In the genomic region with DNA sequence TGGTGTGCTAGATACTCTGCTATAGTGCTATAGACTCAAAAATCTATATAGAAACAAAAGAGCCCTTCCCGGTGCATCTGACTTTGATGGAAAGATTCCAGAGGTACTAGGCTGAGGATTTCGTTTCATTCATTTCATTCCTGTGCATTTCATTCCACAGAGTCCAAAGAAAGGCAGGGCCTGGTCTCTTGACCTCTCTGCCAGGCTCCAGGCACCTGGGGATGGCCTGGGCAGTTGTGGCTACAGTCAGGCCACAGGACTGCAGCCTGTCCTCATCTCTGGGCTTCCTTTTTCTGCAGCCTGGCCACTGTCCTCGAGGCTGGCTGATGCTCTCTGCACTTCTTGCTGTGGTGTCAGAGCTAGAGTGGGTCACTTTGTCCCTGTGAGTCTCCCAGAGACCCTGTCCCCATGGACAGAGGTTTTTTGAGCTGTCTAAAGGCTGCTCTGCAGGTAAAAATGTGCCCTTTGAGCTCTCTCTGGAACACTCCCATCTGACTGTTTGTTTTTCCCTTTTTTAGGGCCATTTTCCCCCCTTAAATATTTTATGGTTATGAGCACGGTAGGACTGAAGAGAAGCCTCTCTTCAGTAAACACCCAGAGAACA, we compare ENCODE assay signal across 21 cellular contexts. TPM values are rescaled to one million over a fixed set of nuclear protein-coding genes. Genes with fewer than 3 reads are reported as not detected.
A peak's percentile ranks its signal among the peaks of the same experiment; 100 is the strongest.
DNase-seq lines count a peak whose midpoint lies in the region; ATAC-seq, FAIRE-seq and TF ChIP-seq lines count a peak whose summit lies in the region.
"Had no signal": no experiment of that assay in that cellular context is flagged by ENCODE, and none has a peak within 500 bp of the region (broad histone marks: within the 10 kb centered on the region; RNA-seq: fewer than 3 reads in every experiment).

No MANE protein-coding gene starts in this region.

- H3K4me3 Mint-ChIP-seq in endodermal cell, result no peak overlapping the region
- H3K4me3 Mint-ChIP-seq: B cell had no signal

- peaks cover 7% of the 10 kb centered on the region for H3K4me1 Mint-ChIP-seq in endodermal cell

- no TSS peak for BruUV-seq in HepG2 (replicated peaks; lab: Mats Ljungman, UMichigan)
- BruUV-seq in mammary epithelial cell (replicated peaks; lab: Mats Ljungman, UMichigan), result no TSS peak

- TF ChIP-seq RAD21 in HepG2 (CRISPR knock-in tag; IDR thresholded peaks at IDR 0.05), result no peak

- in situ Hi-C loops in HepG2 (cut with HindIII; ENCODE audit: extremely low pct_ligation_motif_present, low pct_unique_long_range_greater_than_20kb) (loop anchor here (10.0 kb wide), 1 partner anchor 257 kb away; no protein-coding TSS in a partner anchor), mammary epithelial cell (cut with MboI; ENCODE audit: low sequenced_read_pairs in 2 of 2) (no loop called here)

- H3K9me3 ChIP-seq in HepG2 (ENCODE audit: low read length) (no peaks in the 10 kb centered on the region), right lobe of liver (no peaks in the 10 kb centered on the region), endodermal cell (ENCODE audit: control insufficient read depth, low read length) (no peaks in the 10 kb centered on the region), mammary epithelial cell (replicated peaks; ENCODE audit: insufficient read depth, low read length) (no peaks in the 10 kb centered on the region)
- H3K9me3 ChIP-seq: A549, SJCRH30 had no signal

- peak overlapping the region; percentile 42 for H3K27ac ChIP-seq in HepG2 (ENCODE audit: extremely low read length, insufficient read depth, low read length)
- H3K27ac ChIP-seq in right lobe of liver, result no peak overlapping the region
- H3K27ac ChIP-seq in endodermal cell (ENCODE audit: low read depth, low read length), result no peak overlapping the region
- no peak overlapping the region for H3K27ac ChIP-seq in mammary epithelial cell (ENCODE audit: insufficient read depth, low read depth, low read length)
- H3K27ac ChIP-seq: A549, KMS-11, SJCRH30 had no signal

- intact Hi-C loops in HepG2 (cut with micrococcal nuclease; ENCODE audit: unreplicated experiment) (loop anchor here (10.0 kb wide), 1 partner anchor 127 kb away; no protein-coding TSS in a partner anchor), right lobe of liver (cut with DNase I) (no loop called here), mammary epithelial cell (cut with micrococcal nuclease) (no loop called here)

- peak; percentile 41 for DNase-seq in HepG2 (ENCODE audit: low spot score)
- DNase-seq in right lobe of liver, result no peak
- DNase-seq in endodermal cell, result peak; percentile 40
- peak; percentile 37 for DNase-seq in myocyte (ENCODE audit: low read depth)
- DNase-seq in mammary epithelial cell, result no peak
- DNase-seq in NCI-H2029 (lab: John Stamatoyannopoulos, UW), result no peak
- DNase-seq: DMS79, IMR-90, MV-4-11, NCI-H1105 treated with DMSO at 0.1 percent for 48 hours, NCI-H2081, NCI-H446, NCI-H526, OCI-M1, SJCRH30 had no signal

- CTCF ChIA-PET in HepG2 (lab: Yijun Ruan, JAX; ENCODE audit: low intra/inter-chr PET ratio, low total read pairs) (no interaction called here), mammary epithelial cell (lab: Charles Lee; ENCODE audit: low non-redundant PET) (no interaction called here)

- no peaks in the 10 kb centered on the region for H4K20me1 ChIP-seq in HepG2 (ENCODE audit: insufficient read depth, low read length)
- no peaks in the 10 kb centered on the region for H4K20me1 ChIP-seq in mammary epithelial cell (ENCODE audit: insufficient read depth, low read length)

- H2AFZ ChIP-seq in HepG2 (ENCODE audit: low read length) (no peak overlapping the region), mammary epithelial cell (ENCODE audit: low read depth, low read length) (no peak overlapping the region)

- H3K4me3 ChIP-seq in HepG2 (replicated peaks in 1 of 3; ENCODE audit: insufficient read depth in 1 of 3, low read depth in 2 of 3, low read length in 3 of 3), result peak overlapping the region in 1 of 3 experiments; percentile 24; a peak in 1 of 6 replicates
- H3K4me3 ChIP-seq in right lobe of liver, result no peak overlapping the region
- no peak overlapping the region for H3K4me3 ChIP-seq in endodermal cell (ENCODE audit: low read length)
- H3K4me3 ChIP-seq in mammary epithelial cell (replicated peaks in 1 of 3; ENCODE audit: insufficient read depth in 1 of 3, low read depth in 2 of 3, low read length in 3 of 3), result no peak overlapping the region
- H3K4me3 ChIP-seq: A549, SJCRH30 had no signal

- peaks cover 87% of the 10 kb centered on the region for H3K27me3 Mint-ChIP-seq in endodermal cell (ENCODE audit: insufficient read depth)

- TF ChIP-seq CTCF in HepG2 (CRISPR knock-in tag; IDR thresholded peaks at IDR 0.05) (no peak), right lobe of liver (IDR thresholded peaks at IDR 0.05) (no peak), endodermal cell (conservative IDR thresholded peaks at IDR 0.05) (no peak), mammary epithelial cell (conservative IDR thresholded peaks at IDR 0.05 in 1 of 2, IDR thresholded peaks at IDR 0.05 in 1 of 2; ENCODE audit: extremely low read depth in 1 of 2, insufficient read depth in 1 of 2, low read depth in 1 of 2, low read length in 2 of 2) (no peak)

- TF ChIP-seq POLR2A in HepG2 (IDR thresholded peaks at IDR 0.05; ENCODE audit: insufficient read depth in 1 of 2, low read depth in 2 of 2, low read length in 2 of 2), result no peak
- TF ChIP-seq POLR2A in right lobe of liver (IDR thresholded peaks at IDR 0.05), result no peak

- H3K79me2 ChIP-seq in HepG2 (ENCODE audit: insufficient read depth, low read length), result no peaks in the 10 kb centered on the region
- peaks cover 17% of the 10 kb centered on the region for H3K79me2 ChIP-seq in mammary epithelial cell (ENCODE audit: insufficient read depth, low read length)

- H3K27me3 ChIP-seq in HepG2 (ENCODE audit: control insufficient read depth in 1 of 2, insufficient read depth in 2 of 2, low read length in 2 of 2), result peaks cover 0 to 17% of the 10 kb centered on the region in 2 experiments; a peak in 3 of 5 replicates
- H3K27me3 ChIP-seq in right lobe of liver, result no peaks in the 10 kb centered on the region
- peaks cover 87% of the 10 kb centered on the region for H3K27me3 ChIP-seq in endodermal cell (ENCODE audit: control insufficient read depth, insufficient read depth, low read length, poor library complexity, severe bottlenecking)
- H3K27me3 ChIP-seq in mammary epithelial cell (ENCODE audit: insufficient read depth, low read length), result no peaks in the 10 kb centered on the region

- H3K36me3 Mint-ChIP-seq in endodermal cell (ENCODE audit: low read depth), result no peaks in the 10 kb centered on the region

- WGBS in HepG2 (ENCODE audit: low lambda C conversion rate), result 0% methylated on average over 4 of the region's 4 CpGs
- WGBS in right lobe of liver (ENCODE audit: insufficient coverage, low coverage, low lambda C conversion rate, missing lambda C conversion rate), result 41% methylated on average over 4 of the region's 4 CpGs
- WGBS in endodermal cell (ENCODE audit: insufficient coverage in 1 of 2, insufficient read length in 1 of 2), 2 experiments, result 70 to 86% methylated on average over 3 to 4 of the region's 4 CpGs
- WGBS in mammary epithelial cell (ENCODE audit: low coverage, missing lambda C conversion rate), result 62% methylated on average over 4 of the region's 4 CpGs

- TF ChIP-seq EP300 in HepG2 (IDR thresholded peaks at IDR 0.05; ENCODE audit: low read depth in 2 of 2, low read length in 2 of 2), result no peak
- no peak for TF ChIP-seq EP300 in HepG2 (CRISPR knock-in tag; IDR thresholded peaks at IDR 0.05; ENCODE audit: borderline replicate concordance)

- peak overlapping the region; percentile 52 for H3K4me2 ChIP-seq in HepG2 (ENCODE audit: low read depth, low read length)
- H3K4me2 ChIP-seq in mammary epithelial cell (ENCODE audit: insufficient read depth, low read depth, low read length), result no peak overlapping the region
- H3K4me2 ChIP-seq: A549, KMS-11 had no signal

- ATAC-seq in HepG2, result peak; percentile 53
- ATAC-seq in right lobe of liver, result no peak
- ATAC-seq in HG03025 (IDR thresholded peaks at IDR 0.05; ENCODE audit: low FRiP score, unreplicated experiment), result no peak
- ATAC-seq: A549 had no signal

- dilution Hi-C loops in mammary epithelial cell (cut with HindIII; ENCODE audit: low sequenced_read_pairs), result no loop called here

- POLR2A ChIA-PET in HepG2 (lab: Yijun Ruan, JAX), result no interaction called here

- no peak overlapping the region for H3K27ac Mint-ChIP-seq in endodermal cell
- H3K27ac Mint-ChIP-seq: B cell, CD14-positive monocyte had no signal

- no peaks in the 10 kb centered on the region for H3K36me3 ChIP-seq in HepG2 (replicated peaks in 1 of 2; ENCODE audit: control insufficient read depth in 1 of 2, insufficient read depth in 2 of 2, low read length in 2 of 2)
- no peaks in the 10 kb centered on the region for H3K36me3 ChIP-seq in right lobe of liver
- no peaks in the 10 kb centered on the region for H3K36me3 ChIP-seq in endodermal cell (ENCODE audit: control insufficient read depth, insufficient read depth, low read length)
- H3K36me3 ChIP-seq in mammary epithelial cell (ENCODE audit: insufficient read depth, low read length), result no peaks in the 10 kb centered on the region
- H3K36me3 ChIP-seq: SJCRH30 had no signal

- FAIRE-seq in HepG2 (lab: Jason Lieb, UNC), result peak; percentile 55
- FAIRE-seq: A549, RCC 7860 had no signal

- H3K9ac ChIP-seq in HepG2 (ENCODE audit: insufficient read depth, low read depth, low read length) (0 out of 2 replicates have a peak overlapping the region, but pooled peaks have one; percentile 13), endodermal cell (ENCODE audit: extremely low read depth, low read length, poor library complexity, severe bottlenecking) (no peak overlapping the region), mammary epithelial cell (ENCODE audit: insufficient read depth, low read length) (no peak overlapping the region)
- H3K9ac ChIP-seq: KMS-11 had no signal

- H3K4me1 ChIP-seq in HepG2 (ENCODE audit: insufficient read depth, low read length) (peaks cover 73% of the 10 kb centered on the region), right lobe of liver (peaks cover 0 to 6% (median 0%) of the 10 kb centered on the region in 4 donors), endodermal cell (ENCODE audit: control insufficient read depth, insufficient read depth, low read length) (no peaks in the 10 kb centered on the region), mammary epithelial cell (ENCODE audit: insufficient read depth, low read length) (peaks cover 29% of the 10 kb centered on the region)
- H3K4me1 ChIP-seq: SJCRH30 had no signal

- no peaks in the 10 kb centered on the region for H3K9me3 Mint-ChIP-seq in endodermal cell

RNA-seq across cellular contexts. Expression of gene VDR, which starts 3.2 kb away (rescaled TPM):
- total RNA-seq in HepG2 (2016; rRNA removed; fragmentation: Illumina TruSeq; extraction: Trizol) (0.21 and 0.33 TPM in 2 replicates), right lobe of liver (1 to 10 TPM in 1 of 6 experiments, under 1 TPM in 5; 0.18 to 1.2 (median 0.39) TPM), endodermal cell (under 1 TPM in 1 of 2 donors, not detected in 1; 0.04 TPM), myocyte (17.6 and 22.1 TPM in 2 replicates), mammary epithelial cell (10 to 100 TPM; 71.8 to 89.5 TPM)
- 0.09 TPM in 1 of 2 replicates, not detected in the other for total RNA-seq in HepG2 (2016; cell fraction: cytosol; rRNA removed; fragmentation: Illumina TruSeq; extraction: Trizol; ENCODE audit: low read depth)
- total RNA-seq in HepG2 (2016; cell fraction: insoluble cytoplasmic fraction; rRNA removed; fragmentation: Illumina TruSeq; extraction: Trizol), result 0.40 and 0.52 TPM in 2 replicates
- total RNA-seq in HepG2 (2016; cell fraction: membrane; rRNA removed; fragmentation: Illumina TruSeq; extraction: Trizol), result 0.14 and 0.22 TPM in 2 replicates
- total RNA-seq in HepG2 (2016; cell fraction: nucleus; rRNA removed; fragmentation: Illumina TruSeq; extraction: Trizol), result 0.16 and 0.25 TPM in 2 replicates
- polyA plus RNA-seq in HepG2 (2011; rRNA removed) (0.08 and 0.13 TPM in 2 replicates), mammary epithelial cell (105 TPM)
- polyA plus RNA-seq in HepG2 (2011; cell fraction: cytosol; rRNA removed), result 0.04 and 0.09 TPM in 2 replicates
- 0.10 and 0.21 TPM in 2 replicates for polyA plus RNA-seq in HepG2 (2011; cell fraction: nucleus; rRNA removed)
- polyA plus RNA-seq in HepG2 (2012), result 0.08 and 0.35 TPM in 2 replicates
- polyA plus RNA-seq in HepG2 (2016; cell fraction: cytosol; fragmentation: Illumina TruSeq; extraction: Trizol; ENCODE audit: low read depth), result not detected in 2 replicates
- 0.24 and 0.36 TPM in 2 replicates for polyA plus RNA-seq in HepG2 (2016; cell fraction: insoluble cytoplasmic fraction; fragmentation: Illumina TruSeq; extraction: Trizol; ENCODE audit: low read depth)
- 0.03 and 0.12 TPM in 2 replicates for polyA plus RNA-seq in HepG2 (2016; cell fraction: membrane; fragmentation: Illumina TruSeq; extraction: Trizol; ENCODE audit: low read depth)
- 0.48 and 0.64 TPM in 2 replicates for polyA plus RNA-seq in HepG2 (2016; cell fraction: nucleus; fragmentation: Illumina TruSeq; extraction: Trizol; ENCODE audit: insufficient read depth, low read depth)
- 0.16 and 12.3 TPM in 2 replicates for polyA minus RNA-seq in HepG2 (2011; rRNA and poly(A)+ RNA removed; ENCODE audit: low replicate concordance)
- not detected in 2 replicates for polyA minus RNA-seq in HepG2 (2011; cell fraction: cytosol; rRNA and poly(A)+ RNA removed)
- polyA minus RNA-seq in HepG2 (2011; cell fraction: nucleus; rRNA and poly(A)+ RNA removed), result 0.13 and 0.25 TPM in 2 replicates
- not detected for polyA plus RNA-seq in endodermal cell (2013, experiment 1 of 2)
- not detected for polyA plus RNA-seq in endodermal cell (2013, experiment 2 of 2)
- 71.5 TPM for polyA plus RNA-seq in myocyte (2012)
- polyA minus RNA-seq in mammary epithelial cell, result 129 TPM

RNA-seq across cellular contexts. Expression of gene TMEM106C, which starts 55.4 kb away (rescaled TPM):
- 132 and 134 TPM in 2 replicates for total RNA-seq in HepG2 (2016; rRNA removed; fragmentation: Illumina TruSeq; extraction: Trizol)
- total RNA-seq in HepG2 (2016; cell fraction: cytosol; rRNA removed; fragmentation: Illumina TruSeq; extraction: Trizol; ENCODE audit: low read depth), result 140 and 199 TPM in 2 replicates
- 131 and 142 TPM in 2 replicates for total RNA-seq in HepG2 (2016; cell fraction: insoluble cytoplasmic fraction; rRNA removed; fragmentation: Illumina TruSeq; extraction: Trizol)
- total RNA-seq in HepG2 (2016; cell fraction: membrane; rRNA removed; fragmentation: Illumina TruSeq; extraction: Trizol), result 222 and 263 TPM in 2 replicates
- 69.5 and 82.9 TPM in 2 replicates for total RNA-seq in HepG2 (2016; cell fraction: nucleus; rRNA removed; fragmentation: Illumina TruSeq; extraction: Trizol)
- 191 and 192 TPM in 2 replicates for polyA plus RNA-seq in HepG2 (2011; rRNA removed)
- 141 and 173 TPM in 2 replicates for polyA plus RNA-seq in HepG2 (2011; cell fraction: cytosol; rRNA removed)
- 103 and 125 TPM in 2 replicates for polyA plus RNA-seq in HepG2 (2011; cell fraction: nucleus; rRNA removed)
- 67.2 and 83.0 TPM in 2 replicates for polyA plus RNA-seq in HepG2 (2012)
- 208 and 285 TPM in 2 replicates for polyA plus RNA-seq in HepG2 (2016; cell fraction: cytosol; fragmentation: Illumina TruSeq; extraction: Trizol; ENCODE audit: low read depth)
- polyA plus RNA-seq in HepG2 (2016; cell fraction: insoluble cytoplasmic fraction; fragmentation: Illumina TruSeq; extraction: Trizol; ENCODE audit: low read depth), result 129 and 148 TPM in 2 replicates
- polyA plus RNA-seq in HepG2 (2016; cell fraction: membrane; fragmentation: Illumina TruSeq; extraction: Trizol; ENCODE audit: low read depth), result 221 and 275 TPM in 2 replicates
- 107 and 122 TPM in 2 replicates for polyA plus RNA-seq in HepG2 (2016; cell fraction: nucleus; fragmentation: Illumina TruSeq; extraction: Trizol; ENCODE audit: insufficient read depth, low read depth)
- 179 and 1,095 TPM in 2 replicates for polyA minus RNA-seq in HepG2 (2011; rRNA and poly(A)+ RNA removed; ENCODE audit: low replicate concordance)
- polyA minus RNA-seq in HepG2 (2011; cell fraction: cytosol; rRNA and poly(A)+ RNA removed), result 43.2 and 44.5 TPM in 2 replicates
- polyA minus RNA-seq in HepG2 (2011; cell fraction: nucleus; rRNA and poly(A)+ RNA removed), result 81.1 and 92.5 TPM in 2 replicates
- 10 to 100 TPM; 13.8 to 55.6 (median 34.7) TPM for total RNA-seq in right lobe of liver
- 10 to 100 TPM; 17.3 to 61.6 TPM for total RNA-seq in endodermal cell
- 120 TPM for polyA plus RNA-seq in endodermal cell (2013, experiment 1 of 2)
- polyA plus RNA-seq in endodermal cell (2013, experiment 2 of 2), result 114 TPM
- total RNA-seq in myocyte, result 56.4 and 57.9 TPM in 2 replicates
- polyA plus RNA-seq in myocyte (2012), result 133 TPM
- total RNA-seq in mammary epithelial cell, result 10 to 100 TPM; 82.5 to 90.2 TPM
- polyA plus RNA-seq in mammary epithelial cell, result 231 TPM
- polyA minus RNA-seq in mammary epithelial cell, result 220 TPM

Comparison
In these comparisons a context has a peak if more than half of its experiments do, and no peak if none do; other contexts are left out.
1. DNase-seq: peak in HepG2 (single experiment), endodermal cell (single experiment) and myocyte (single experiment); none in right lobe of liver (0 of 3), mammary epithelial cell (single experiment) and NCI-H2029 (single experiment).